In the genomic region with DNA sequence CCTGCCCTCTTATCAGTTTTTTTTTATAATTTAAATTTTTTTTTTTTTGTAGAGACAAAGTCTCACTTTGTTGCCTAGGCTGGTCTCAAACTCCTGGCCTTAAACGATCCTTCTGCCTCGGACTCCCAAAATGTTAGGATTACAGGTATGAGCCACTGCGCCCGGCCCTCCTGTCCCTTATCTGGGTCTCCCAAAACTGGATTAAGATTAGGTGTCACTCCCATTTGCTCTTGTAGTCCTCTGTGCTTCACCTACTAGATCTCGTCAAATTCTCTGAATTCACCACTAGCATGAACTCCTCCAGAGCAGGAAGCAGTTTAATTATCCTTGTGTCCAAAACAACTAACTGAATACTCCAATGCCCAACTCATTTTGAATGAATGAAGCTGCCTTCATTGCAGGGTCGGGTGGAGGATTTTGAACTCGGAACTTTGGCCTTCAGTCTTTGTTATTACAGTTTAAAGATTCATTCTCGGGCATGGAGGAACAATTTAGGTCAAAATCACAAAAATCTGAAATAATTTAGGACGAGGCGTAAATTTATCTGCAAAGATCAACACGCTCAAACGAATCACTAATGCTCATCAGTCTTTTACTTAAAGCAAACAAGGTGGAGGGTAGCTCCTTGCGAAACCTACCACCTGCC, we compare ENCODE assay signal across 8 cellular contexts. TPM values are rescaled to one million over a fixed set of nuclear protein-coding genes. Genes with fewer than 3 reads are reported as not detected.
A peak's percentile ranks its signal among the peaks of the same experiment; 100 is the strongest.
DNase-seq lines count a peak whose midpoint lies in the region; ATAC-seq and TF ChIP-seq lines count a peak whose summit lies in the region.

No MANE protein-coding gene starts in this region.

- no peak for DNase-seq in activated T-cell treated with anti-CD3 and anti-CD28 coated beads, Interleukin-2, amount 50 U/mL, for 72 hours
- DNase-seq in activated T-cell treated with anti-CD3 and anti-CD28 coated beads, Interleukin-2, amount 50 U/mL, for 1 hour, result no peak
- DNase-seq in activated naive CD8-positive, alpha-beta T cell treated with anti-CD3 and anti-CD28 coated beads, Interleukin-2, amount 50 U/mL, for 24 hours, result no peak
- peak in 1 of 2 donors; percentile 34 for DNase-seq in left lung
- DNase-seq in thyroid gland, result no peak
- DNase-seq in NCI-H510A treated with DMSO at 0.1 percent for 48 hours (lab: John Stamatoyannopoulos, UW), result no peak
- no peak for DNase-seq in stimulated activated CD4-positive, alpha-beta T cell treated with anti-CD3 and anti-CD28 coated beads, Interleukin-15, amount 100 ng/mL, for 24 hours

- TF ChIP-seq POLR2A in thyroid gland (IDR thresholded peaks at IDR 0.05), result no peak

- peak overlapping the region; percentile 99 for H3K4me3 ChIP-seq in left lung
- peak overlapping the region; percentile 24 to 100 (median 100) for H3K4me3 ChIP-seq in thyroid gland (replicated peaks in 1 of 3)

- H3K9me3 ChIP-seq in left lung (no peaks in the 10 kb centered on the region), thyroid gland (no peaks in the 10 kb centered on the region)

- no peaks in the 10 kb centered on the region for H3K27me3 ChIP-seq in left lung
- H3K27me3 ChIP-seq in thyroid gland, result no peaks in the 10 kb centered on the region

- 31% methylated on average over 13 of the region's 13 CpGs for WGBS in thyroid gland, 2 donors

- H3K36me3 Mint-ChIP-seq in activated T-cell treated with anti-CD3 and anti-CD28 coated beads, Interleukin-2, amount 50 U/mL, for 72 hours (ENCODE audit: insufficient read depth in 2 of 2), result peaks cover 22 to 34% of the 10 kb centered on the region in 2 donors
- peaks cover 52% of the 10 kb centered on the region for H3K36me3 Mint-ChIP-seq in activated naive CD8-positive, alpha-beta T cell treated with anti-CD3 and anti-CD28 coated beads, Interleukin-2, amount 50 U/mL, for 24 hours (ENCODE audit: low read depth)

- no peak for ATAC-seq in activated T-cell treated with anti-CD3 and anti-CD28 coated beads, Interleukin-2, amount 50 U/mL, for 72 hours (replicated peaks in 1 of 2)
- ATAC-seq in activated naive CD8-positive, alpha-beta T cell treated with anti-CD3 and anti-CD28 coated beads, Interleukin-2, amount 50 U/mL, for 24 hours, result no peak
- ATAC-seq in left lung (no peak), HG03280 (IDR thresholded peaks at IDR 0.05; ENCODE audit: unreplicated experiment) (no peak)

- H3K4me3 Mint-ChIP-seq in activated T-cell treated with anti-CD3 and anti-CD28 coated beads, Interleukin-2, amount 50 U/mL, for 72 hours, result peak overlapping the region; percentile 94
- peak overlapping the region; percentile 98 for H3K4me3 Mint-ChIP-seq in activated naive CD8-positive, alpha-beta T cell treated with anti-CD3 and anti-CD28 coated beads, Interleukin-2, amount 50 U/mL, for 24 hours

- no peaks in the 10 kb centered on the region for H3K9me3 Mint-ChIP-seq in activated T-cell treated with anti-CD3 and anti-CD28 coated beads, Interleukin-2, amount 50 U/mL, for 72 hours
- H3K9me3 Mint-ChIP-seq in activated naive CD8-positive, alpha-beta T cell treated with anti-CD3 and anti-CD28 coated beads, Interleukin-2, amount 50 U/mL, for 24 hours, result no peaks in the 10 kb centered on the region

- H3K4me1 Mint-ChIP-seq in activated T-cell treated with anti-CD3 and anti-CD28 coated beads, Interleukin-2, amount 50 U/mL, for 72 hours (ENCODE audit: low read depth), result peaks cover 49% of the 10 kb centered on the region
- H3K4me1 Mint-ChIP-seq in activated naive CD8-positive, alpha-beta T cell treated with anti-CD3 and anti-CD28 coated beads, Interleukin-2, amount 50 U/mL, for 24 hours, result peaks cover 56% of the 10 kb centered on the region

- peak overlapping the region; percentile 93 for H3K27ac Mint-ChIP-seq in activated T-cell treated with anti-CD3 and anti-CD28 coated beads, Interleukin-2, amount 50 U/mL, for 72 hours
- H3K27ac Mint-ChIP-seq in activated naive CD8-positive, alpha-beta T cell treated with anti-CD3 and anti-CD28 coated beads, Interleukin-2, amount 50 U/mL, for 24 hours, result peak overlapping the region; percentile 93

- H3K27ac ChIP-seq in left lung, result peak overlapping the region; percentile 97 to 99
- peak overlapping the region; percentile 94 to 99 (median 99) for H3K27ac ChIP-seq in thyroid gland

- H3K27me3 Mint-ChIP-seq in activated T-cell treated with anti-CD3 and anti-CD28 coated beads, Interleukin-2, amount 50 U/mL, for 72 hours (ENCODE audit: low read depth), result no peaks in the 10 kb centered on the region
- H3K27me3 Mint-ChIP-seq in activated naive CD8-positive, alpha-beta T cell treated with anti-CD3 and anti-CD28 coated beads, Interleukin-2, amount 50 U/mL, for 24 hours, result peaks cover 5% of the 10 kb centered on the region

- H3K36me3 ChIP-seq in left lung (peaks cover 0 to 19% of the 10 kb centered on the region in 2 donors), thyroid gland (peaks cover 14 to 20% of the 10 kb centered on the region in 2 donors)

- intact Hi-C loops in left lung (cut with DNase I) (loop anchor here in 1 of 2 donors (10.0 kb wide), 1 partner anchor 113 kb away; a partner anchor contains a TSS), thyroid gland (cut with DNase I) (no loop called here)

- TF ChIP-seq CTCF in left lung (IDR thresholded peaks at IDR 0.05) (no peak), thyroid gland (IDR thresholded peaks at IDR 0.05) (no peak)

- H3K4me1 ChIP-seq in left lung (peaks cover 11 to 41% of the 10 kb centered on the region in 2 donors), thyroid gland (peaks cover 15 to 19% of the 10 kb centered on the region in 2 donors)

RNA-seq across cellular contexts. Expression of a gene that starts 0.8 kb away (rescaled TPM):
- total RNA-seq in activated T-cell treated with anti-CD3 and anti-CD28 coated beads, Interleukin-2, amount 50 U/mL, for 72 hours, result 100 to 1,000 TPM; 456 to 594 TPM
- total RNA-seq in left lung (100 to 1,000 TPM; 114 to 153 TPM), thyroid gland (10 to 100 TPM; 49.3 to 78.7 (median 62.0) TPM)

RNA-seq across cellular contexts. Expression of a gene that starts 24.2 kb away (rescaled TPM):
- 100 to 1,000 TPM; 172 to 220 TPM for total RNA-seq in activated T-cell treated with anti-CD3 and anti-CD28 coated beads, Interleukin-2, amount 50 U/mL, for 72 hours
- total RNA-seq in left lung, result 100 to 1,000 TPM; 146 to 176 TPM
- 100 to 1,000 TPM in 3 of 4 donors, 10 to 100 TPM in 1; 95.7 to 172 (median 126) TPM for total RNA-seq in thyroid gland

RNA-seq across cellular contexts. Expression of a gene that starts 41.6 kb away (rescaled TPM):
- total RNA-seq in activated T-cell treated with anti-CD3 and anti-CD28 coated beads, Interleukin-2, amount 50 U/mL, for 72 hours, result 10 to 100 TPM; 46.7 to 48.1 TPM
- total RNA-seq in left lung (10 to 100 TPM; 36.9 to 42.4 TPM), thyroid gland (10 to 100 TPM; 34.4 to 60.6 (median 38.8) TPM)

RNA-seq across cellular contexts. Expression of a gene that starts 56.3 kb away (rescaled TPM):
- 1 to 10 TPM; 6.1 to 8.4 TPM for total RNA-seq in activated T-cell treated with anti-CD3 and anti-CD28 coated beads, Interleukin-2, amount 50 U/mL, for 72 hours
- total RNA-seq in left lung, result under 1 TPM; 0.38 to 0.68 TPM
- 1 to 10 TPM in 2 of 4 donors, under 1 TPM in 1, not detected in 1; 0.27 to 2.7 (median 2.3) TPM for total RNA-seq in thyroid gland
